Comparison of ENCODE assay signal across 8 cellular contexts in genomic region chr15:52730163-52730562, GRCh38. TPM values are rescaled to one million over a fixed set of nuclear protein-coding genes. Genes with fewer than 3 reads are reported as not detected.
DNase-seq lines count a peak whose midpoint lies in the region; ATAC-seq and TF ChIP-seq lines count a peak whose summit lies in the region.

No MANE protein-coding gene starts in this region.

- H3K4me3 ChIP-seq in choroid plexus epithelial cell (ENCODE audit: low read depth, low read length) = no peak overlapping the region
- H3K4me3 ChIP-seq in H7 (ENCODE audit: insufficient read depth, low read depth, low read length) = no peak overlapping the region

- no peaks in the 10 kb centered on the region for H3K27me3 ChIP-seq in H7 (ENCODE audit: control insufficient read depth, insufficient read depth, low read length)

- no peak for TF ChIP-seq CTCF in choroid plexus epithelial cell (conservative IDR thresholded peaks at IDR 0.05; ENCODE audit: low read depth, low read length)

- no peaks in the 10 kb centered on the region for H3K36me3 ChIP-seq in H7 (replicated peaks; ENCODE audit: control insufficient read depth, insufficient read depth, low read length)

- ATAC-seq in GM21529 (IDR thresholded peaks at IDR 0.05; ENCODE audit: unreplicated experiment) = peak; percentile 67
- ATAC-seq in left cardiac atrium = no peak

- DNase-seq in EH (ENCODE audit: low read depth) (peak; percentile 88), NOMO-1 treated with DMSO at 0.1 percent for 48 hours (lab: John Stamatoyannopoulos, UW; ENCODE audit: unreplicated experiment) (peak; percentile 77), choroid plexus epithelial cell (ENCODE audit: low read depth) (peak; percentile 56), hippocampal formation (lab: John Stamatoyannopoulos, UW) (no peak), left cardiac atrium (no peak), H7 (no peak), NCI-H2196 (lab: John Stamatoyannopoulos, UW; ENCODE audit: unreplicated experiment) (no peak)

- intact Hi-C loops in left cardiac atrium (cut with DNase I) = loop anchor here in 1 of 2 donors (5.0 to 10.0 kb wide), 2 partner anchors 48 to 105 kb away; no protein-coding TSS in a partner anchor

RNA-seq across cellular contexts. Expression of gene ATOSA, which starts 51.0 kb away (rescaled TPM):
- total RNA-seq in left cardiac atrium = 10 to 100 TPM; 24.9 to 27.6 TPM
- total RNA-seq in H7 (2014; rRNA removed; shearing (Covaris generic)) = 3.7 and 6.2 TPM in 2 replicates

RNA-seq across cellular contexts. Expression of gene ONECUT1, which starts 60.0 kb away (rescaled TPM):
- not detected for total RNA-seq in left cardiac atrium
- 8.0 and 25.0 TPM in 2 replicates for total RNA-seq in H7 (2014; rRNA removed; shearing (Covaris generic))

Comparison
In these comparisons a context has a peak if more than half of its experiments do, and no peak if none do; other contexts are left out.
1. DNase-seq: peak in EH (single experiment), NOMO-1 treated with DMSO at 0.1 percent for 48 hours (single experiment) and choroid plexus epithelial cell (single experiment); none in hippocampal formation (0 of 2), left cardiac atrium (single experiment), H7 (single experiment) and NCI-H2196 (single experiment).